9 cellular contexts compared by ENCODE assay signal in the genomic region with DNA sequence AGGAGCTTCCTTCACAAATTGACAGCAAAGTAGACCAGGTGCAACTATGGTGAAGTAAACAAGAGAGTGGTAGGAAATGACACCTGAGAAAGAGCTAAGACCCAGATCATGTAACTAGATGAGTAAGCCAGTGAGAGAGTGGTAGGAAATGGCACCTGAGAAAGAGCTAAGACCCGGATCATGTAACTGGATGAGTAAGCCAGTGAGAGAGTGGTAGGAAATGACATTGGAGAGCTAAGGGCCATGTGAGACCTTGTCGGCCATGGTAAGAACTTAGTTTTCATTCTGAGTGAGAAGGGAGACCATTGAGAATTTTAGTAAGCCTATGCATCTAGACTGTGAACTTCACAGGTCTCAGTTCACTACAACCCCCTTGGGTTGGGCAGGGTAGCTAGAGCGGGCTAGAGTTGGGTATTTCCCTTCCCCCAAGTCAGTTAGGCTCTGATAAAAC. TPM values are rescaled to one million over a fixed set of nuclear protein-coding genes. Genes with fewer than 3 reads are reported as not detected.
DNase-seq lines count a peak whose midpoint lies in the region; ATAC-seq, FAIRE-seq and TF ChIP-seq lines count a peak whose summit lies in the region.
"Had no signal": no experiment of that assay in that cellular context is flagged by ENCODE, and none has a peak within 500 bp of the region (broad histone marks: within the 10 kb centered on the region; RNA-seq: fewer than 3 reads in every experiment).

No MANE protein-coding gene starts in this region.

- DNase-seq in A549 (ENCODE audit: low read depth in 1 of 2, low spot score in 1 of 2) (peak; percentile 6 to 26), GM19240 (ENCODE audit: insufficient read length, low spot score) (peak; percentile 43), T-helper 9 cell (peak; percentile 13), epithelial cell of prostate (ENCODE audit: low read depth, low spot score) (peak; percentile 86), ovary (no peak), OCI-M2 (lab: John Stamatoyannopoulos, UW; ENCODE audit: unreplicated experiment) (no peak), nephron progenitor cell (no peak)

- TF ChIP-seq POLR2A in A549 (IDR thresholded peaks at IDR 0.05; ENCODE audit: low read length) (no peak), ovary (IDR thresholded peaks at IDR 0.05) (no peak)

- TF ChIP-seq CTCF in A549 (IDR thresholded peaks at IDR 0.05): no peak
- no peak for TF ChIP-seq CTCF in ovary (IDR thresholded peaks at IDR 0.05)
- no peak for TF ChIP-seq CTCF in nephron progenitor cell (IDR thresholded peaks at IDR 0.05)

- no peak overlapping the region for H3K27ac ChIP-seq in A549
- peak overlapping the region; percentile 70 for H3K27ac ChIP-seq in epithelial cell of prostate
- no peak overlapping the region for H3K27ac ChIP-seq in ovary

- intact Hi-C loops in ovary (cut with DNase I): no loop called here

- FAIRE-seq in A549 (lab: Jason Lieb, UNC): no peak

- H3K36me3 Mint-ChIP-seq in nephron progenitor cell (ENCODE audit: low read depth): no peaks in the 10 kb centered on the region
- H3K36me3 Mint-ChIP-seq: brain had no signal

- H3K9me3 ChIP-seq in A549 (no peaks in the 10 kb centered on the region), ovary (no peaks in the 10 kb centered on the region)

- no peak overlapping the region for H3K4me2 ChIP-seq in A549

- TF ChIP-seq RAD21 in A549 (conservative IDR thresholded peaks at IDR 0.05 in 1 of 2, IDR thresholded peaks at IDR 0.05 in 1 of 2): no peak

- ATAC-seq in A549 (peak; percentile 42 to 56; a peak in 3 of 6 replicates), HG03135 (IDR thresholded peaks at IDR 0.05; ENCODE audit: unreplicated experiment) (peak; percentile 98)

- no peaks in the 10 kb centered on the region for H3K27me3 ChIP-seq in ovary

- no peak overlapping the region for H3K4me3 Mint-ChIP-seq in nephron progenitor cell
- H3K4me3 Mint-ChIP-seq: brain had no signal

- CTCF ChIA-PET in A549 (lab: Yijun Ruan, JAX): interaction anchor here (0.9 to 2.6 kb wide), 2 partner anchors 9 to 1056 kb away, joined by 3 to 7 read pairs; no protein-coding TSS in a partner anchor

- no peak for TF ChIP-seq EP300 in A549 (IDR thresholded peaks at IDR 0.05)
- no peak for TF ChIP-seq EP300 in ovary (IDR thresholded peaks at IDR 0.05)

- H3K4me3 ChIP-seq in A549 (no peak overlapping the region), ovary (no peak overlapping the region)

- WGBS in A549 (ENCODE audit: missing lambda C conversion rate): 47% methylated on average over 3 of the region's 3 CpGs
- 71 to 79% (median 78%) methylated on average over 3 of the region's 3 CpGs for WGBS in ovary, 3 donors

- no peak overlapping the region for H3K27ac Mint-ChIP-seq in nephron progenitor cell

- peaks cover 36% of the 10 kb centered on the region for H3K27me3 Mint-ChIP-seq in nephron progenitor cell (ENCODE audit: low read depth, poor library complexity)

- no peaks in the 10 kb centered on the region for H3K36me3 ChIP-seq in ovary

- POLR2A ChIA-PET in A549 (lab: Yijun Ruan, JAX): interaction anchor here (0.6 kb wide), 1 partner anchor 55 kb away, joined by 3 read pairs; a partner anchor contains a TSS

- H3K4me1 ChIP-seq in A549 (peaks cover 17% of the 10 kb centered on the region), ovary (ENCODE audit: insufficient read depth) (peaks cover 2% of the 10 kb centered on the region)

- H3K4me1 Mint-ChIP-seq in nephron progenitor cell: no peaks in the 10 kb centered on the region
- H3K4me1 Mint-ChIP-seq: brain had no signal

- H3K9me3 Mint-ChIP-seq in nephron progenitor cell: no peaks in the 10 kb centered on the region

TF ChIP-seq in A549, 52 proteins besides CTCF, POLR2A, EP300 and RAD21:
- TF ChIP-seq ZNF302 (CRISPR knock-in tag; IDR thresholded peaks at IDR 0.05): no peak
- TF ChIP-seq KDM1A (IDR thresholded peaks at IDR 0.05; ENCODE audit: low read depth): no peak
- TF ChIP-seq ZC3H11A (IDR thresholded peaks at IDR 0.05): no peak
- no peak for TF ChIP-seq TFCP2L1 (CRISPR knock-in tag; IDR thresholded peaks at IDR 0.05)
- TF ChIP-seq, protein P1, sequence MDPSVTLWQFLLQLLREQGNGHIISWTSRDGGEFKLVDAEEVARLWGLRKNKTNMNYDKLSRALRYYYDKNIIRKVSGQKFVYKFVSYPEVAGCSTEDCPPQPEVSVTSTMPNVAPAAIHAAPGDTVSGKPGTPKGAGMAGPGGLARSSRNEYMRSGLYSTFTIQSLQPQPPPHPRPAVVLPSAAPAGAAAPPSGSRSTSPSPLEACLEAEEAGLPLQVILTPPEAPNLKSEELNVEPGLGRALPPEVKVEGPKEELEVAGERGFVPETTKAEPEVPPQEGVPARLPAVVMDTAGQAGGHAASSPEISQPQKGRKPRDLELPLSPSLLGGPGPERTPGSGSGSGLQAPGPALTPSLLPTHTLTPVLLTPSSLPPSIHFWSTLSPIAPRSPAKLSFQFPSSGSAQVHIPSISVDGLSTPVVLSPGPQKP (IDR thresholded peaks at IDR 0.05; ENCODE audit: low read depth, low read length): no peak
- no peak for TF ChIP-seq RNF2 (IDR thresholded peaks at IDR 0.05; ENCODE audit: borderline replicate concordance, low read depth)
- no peak for TF ChIP-seq HOXA7 (CRISPR knock-in tag; IDR thresholded peaks at IDR 0.05)

RNA-seq across cellular contexts. Expression of a gene that starts 5.4 kb away (rescaled TPM):
- polyA plus RNA-seq in A549 (2011; rRNA removed) (8.4 and 10.3 TPM in 2 replicates), A549 (2017; fragmentation: RNase III; extraction: RNeasy Plus Mini Kit Qiagen cat#74134 plus additional on column Dnase treatment) (2.9 to 3.1 TPM (median 3.0 TPM) in 3 replicates), ovary (10 to 100 TPM; 16.9 to 25.9 TPM)
- 0.69 and 0.83 TPM in 2 replicates for polyA plus RNA-seq in A549 (2012; cell fraction: cytosol; rRNA removed)
- 1.3 and 2.5 TPM in 2 replicates for polyA plus RNA-seq in A549 (2012; cell fraction: nucleus; rRNA removed)
- 4.7 and 5.5 TPM in 2 replicates for polyA minus RNA-seq in A549 (2011; rRNA and poly(A)+ RNA removed)
- 10 to 100 TPM; 24.7 to 33.4 (median 28.3) TPM for total RNA-seq in ovary

RNA-seq across cellular contexts. Expression of a gene that starts 43.2 kb away (rescaled TPM):
- polyA plus RNA-seq in A549 (2011; rRNA removed): 27.7 and 37.0 TPM in 2 replicates
- polyA plus RNA-seq in A549 (2012; cell fraction: cytosol; rRNA removed): 10.6 and 12.2 TPM in 2 replicates
- polyA plus RNA-seq in A549 (2012; cell fraction: nucleus; rRNA removed): 9.2 and 10.7 TPM in 2 replicates
- polyA plus RNA-seq in A549 (2017; fragmentation: RNase III; extraction: RNeasy Plus Mini Kit Qiagen cat#74134 plus additional on column Dnase treatment): 30.8 to 32.7 TPM (median 32.5 TPM) in 3 replicates
- 8.8 and 9.3 TPM in 2 replicates for polyA minus RNA-seq in A549 (2011; rRNA and poly(A)+ RNA removed)
- total RNA-seq in ovary: 10 to 100 TPM; 15.9 to 23.3 (median 20.4) TPM
- polyA plus RNA-seq in ovary: 10 to 100 TPM; 13.9 to 18.5 TPM

RNA-seq across cellular contexts. Expression of a gene that starts 55.5 kb away (rescaled TPM):
- 95.8 and 135 TPM in 2 replicates for polyA plus RNA-seq in A549 (2011; rRNA removed)
- 28.9 and 31.8 TPM in 2 replicates for polyA plus RNA-seq in A549 (2012; cell fraction: cytosol; rRNA removed)
- 8.0 and 15.0 TPM in 2 replicates for polyA plus RNA-seq in A549 (2012; cell fraction: nucleus; rRNA removed)
- 114 to 125 TPM (median 119 TPM) in 3 replicates for polyA plus RNA-seq in A549 (2017; fragmentation: RNase III; extraction: RNeasy Plus Mini Kit Qiagen cat#74134 plus additional on column Dnase treatment)
- 14.1 and 14.9 TPM in 2 replicates for polyA minus RNA-seq in A549 (2011; rRNA and poly(A)+ RNA removed)
- 100 to 1,000 TPM; 104 to 237 (median 166) TPM for total RNA-seq in ovary
- 100 to 1,000 TPM; 150 to 164 TPM for polyA plus RNA-seq in ovary

Comparison
In these comparisons a context has a peak if more than half of its experiments do, and no peak if none do; other contexts are left out.
1. DNase-seq: peak in A549 (2 of 2), GM19240 (single experiment), T-helper 9 cell (single experiment) and epithelial cell of prostate (single experiment); none in ovary (0 of 5), OCI-M2 (single experiment) and nephron progenitor cell (single experiment).